In genomic region chr18:28820353-28820752, GRCh38 we compare ENCODE assay signal across 27 cellular contexts.
"Had no signal": no experiment of that assay in that cellular context is flagged by ENCODE, and none has a peak within 500 bp of the region (broad histone marks: within the 10 kb centered on the region; RNA-seq: fewer than 3 reads in every experiment).

No MANE protein-coding gene starts in this region.

- H3K27ac ChIP-seq: ascending aorta, cardiac muscle cell, colonic mucosa, KMS-11, SJCRH30, SK-N-MC had no signal

- DNase-seq: activated CD4-positive, alpha-beta T cell treated with anti-CD3 and anti-CD28 coated beads, Interleukin-2, amount 10 ng/mL, durations not matched to agents 24 days and 14 days; activated CD4-positive, alpha-beta T cell treated with anti-CD3 and anti-CD28 coated beads, Interleukin-2, amount 50 U/mL, for 4 hours; activated CD8-positive, alpha-beta T cell treated with anti-CD3 and anti-CD28 coated beads for 36 hours; activated effector memory CD4-positive, alpha-beta T cell treated with anti-CD3 and anti-CD28 coated beads, Interleukin-2, amount 50 U/mL, for 16 hours; activated naive CD4-positive, alpha-beta T cell treated with Interleukin-2 at 50 U/mL for 16 hours; activated naive CD8-positive, alpha-beta T cell treated with anti-CD3 and anti-CD28 coated beads, Interleukin-2, amount 10 ng/mL, durations not matched to agents 7 days and 5 days; activated T-cell treated with anti-CD3 and anti-CD28 coated beads, Interleukin-2, amount 50 U/mL, for 1 hour; activated T-cell treated with anti-CD3 and anti-CD28 coated beads, Interleukin-2, amount 50 U/mL, for 72 hours; amygdala; colonic mucosa; NCI-H1105; NCI-H1417 treated with DMSO at 0.1 percent for 48 hours; NCI-H1694; NCI-H2029; NCI-H345; NCI-H524 treated with DMSO at 0.1 percent for 48 hours; NK-92 treated with Interleukin-12 subunit alpha and Interleukin-12 subunit beta, amount 100 ng/mL, for 24 hours; SHP77; SJCRH30; SW 1271; T-helper 1 cell; T-helper 2 cell; T-helper 9 cell had no signal
